In genomic region chr22:35552846-35553245, GRCh38 we compare ENCODE assay signal across 1 cellular context.
TF ChIP-seq lines count a peak whose summit lies in the region.

No MANE protein-coding gene starts in this region.

TF ChIP-seq in GM23338, 12 proteins besides CTCF, POLR2A, EP300 and RAD21:
- TF ChIP-seq REST (IDR thresholded peaks at IDR 0.05; ENCODE audit: unreplicated experiment), result no peak
- no peak for TF ChIP-seq POLR2AphosphoS5 (IDR thresholded peaks at IDR 0.05; ENCODE audit: low read depth)
- no peak for TF ChIP-seq JUNB (IDR thresholded peaks at IDR 0.05; ENCODE audit: unreplicated experiment)
- TF ChIP-seq CREB1 (CRISPR knock-in tag; IDR thresholded peaks at IDR 0.05; ENCODE audit: low read depth), result no peak
- TF ChIP-seq ZNF114 (CRISPR knock-in tag; IDR thresholded peaks at IDR 0.05), result no peak
- TF ChIP-seq, protein P1, sequence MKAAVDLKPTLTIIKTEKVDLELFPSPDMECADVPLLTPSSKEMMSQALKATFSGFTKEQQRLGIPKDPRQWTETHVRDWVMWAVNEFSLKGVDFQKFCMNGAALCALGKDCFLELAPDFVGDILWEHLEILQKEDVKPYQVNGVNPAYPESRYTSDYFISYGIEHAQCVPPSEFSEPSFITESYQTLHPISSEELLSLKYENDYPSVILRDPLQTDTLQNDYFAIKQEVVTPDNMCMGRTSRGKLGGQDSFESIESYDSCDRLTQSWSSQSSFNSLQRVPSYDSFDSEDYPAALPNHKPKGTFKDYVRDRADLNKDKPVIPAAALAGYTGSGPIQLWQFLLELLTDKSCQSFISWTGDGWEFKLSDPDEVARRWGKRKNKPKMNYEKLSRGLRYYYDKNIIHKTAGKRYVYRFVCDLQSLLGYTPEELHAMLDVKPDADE (IDR thresholded peaks at IDR 0.05), result no peak
- TF ChIP-seq NANOG (IDR thresholded peaks at IDR 0.05; ENCODE audit: borderline replicate concordance), result no peak
- TF ChIP-seq EZH2 (IDR thresholded peaks at IDR 0.05; ENCODE audit: low read depth, unreplicated experiment), result no peak
- no peak for TF ChIP-seq EZH2phosphoT487 (IDR thresholded peaks at IDR 0.05; ENCODE audit: unreplicated experiment)
- TF ChIP-seq, protein P2, sequence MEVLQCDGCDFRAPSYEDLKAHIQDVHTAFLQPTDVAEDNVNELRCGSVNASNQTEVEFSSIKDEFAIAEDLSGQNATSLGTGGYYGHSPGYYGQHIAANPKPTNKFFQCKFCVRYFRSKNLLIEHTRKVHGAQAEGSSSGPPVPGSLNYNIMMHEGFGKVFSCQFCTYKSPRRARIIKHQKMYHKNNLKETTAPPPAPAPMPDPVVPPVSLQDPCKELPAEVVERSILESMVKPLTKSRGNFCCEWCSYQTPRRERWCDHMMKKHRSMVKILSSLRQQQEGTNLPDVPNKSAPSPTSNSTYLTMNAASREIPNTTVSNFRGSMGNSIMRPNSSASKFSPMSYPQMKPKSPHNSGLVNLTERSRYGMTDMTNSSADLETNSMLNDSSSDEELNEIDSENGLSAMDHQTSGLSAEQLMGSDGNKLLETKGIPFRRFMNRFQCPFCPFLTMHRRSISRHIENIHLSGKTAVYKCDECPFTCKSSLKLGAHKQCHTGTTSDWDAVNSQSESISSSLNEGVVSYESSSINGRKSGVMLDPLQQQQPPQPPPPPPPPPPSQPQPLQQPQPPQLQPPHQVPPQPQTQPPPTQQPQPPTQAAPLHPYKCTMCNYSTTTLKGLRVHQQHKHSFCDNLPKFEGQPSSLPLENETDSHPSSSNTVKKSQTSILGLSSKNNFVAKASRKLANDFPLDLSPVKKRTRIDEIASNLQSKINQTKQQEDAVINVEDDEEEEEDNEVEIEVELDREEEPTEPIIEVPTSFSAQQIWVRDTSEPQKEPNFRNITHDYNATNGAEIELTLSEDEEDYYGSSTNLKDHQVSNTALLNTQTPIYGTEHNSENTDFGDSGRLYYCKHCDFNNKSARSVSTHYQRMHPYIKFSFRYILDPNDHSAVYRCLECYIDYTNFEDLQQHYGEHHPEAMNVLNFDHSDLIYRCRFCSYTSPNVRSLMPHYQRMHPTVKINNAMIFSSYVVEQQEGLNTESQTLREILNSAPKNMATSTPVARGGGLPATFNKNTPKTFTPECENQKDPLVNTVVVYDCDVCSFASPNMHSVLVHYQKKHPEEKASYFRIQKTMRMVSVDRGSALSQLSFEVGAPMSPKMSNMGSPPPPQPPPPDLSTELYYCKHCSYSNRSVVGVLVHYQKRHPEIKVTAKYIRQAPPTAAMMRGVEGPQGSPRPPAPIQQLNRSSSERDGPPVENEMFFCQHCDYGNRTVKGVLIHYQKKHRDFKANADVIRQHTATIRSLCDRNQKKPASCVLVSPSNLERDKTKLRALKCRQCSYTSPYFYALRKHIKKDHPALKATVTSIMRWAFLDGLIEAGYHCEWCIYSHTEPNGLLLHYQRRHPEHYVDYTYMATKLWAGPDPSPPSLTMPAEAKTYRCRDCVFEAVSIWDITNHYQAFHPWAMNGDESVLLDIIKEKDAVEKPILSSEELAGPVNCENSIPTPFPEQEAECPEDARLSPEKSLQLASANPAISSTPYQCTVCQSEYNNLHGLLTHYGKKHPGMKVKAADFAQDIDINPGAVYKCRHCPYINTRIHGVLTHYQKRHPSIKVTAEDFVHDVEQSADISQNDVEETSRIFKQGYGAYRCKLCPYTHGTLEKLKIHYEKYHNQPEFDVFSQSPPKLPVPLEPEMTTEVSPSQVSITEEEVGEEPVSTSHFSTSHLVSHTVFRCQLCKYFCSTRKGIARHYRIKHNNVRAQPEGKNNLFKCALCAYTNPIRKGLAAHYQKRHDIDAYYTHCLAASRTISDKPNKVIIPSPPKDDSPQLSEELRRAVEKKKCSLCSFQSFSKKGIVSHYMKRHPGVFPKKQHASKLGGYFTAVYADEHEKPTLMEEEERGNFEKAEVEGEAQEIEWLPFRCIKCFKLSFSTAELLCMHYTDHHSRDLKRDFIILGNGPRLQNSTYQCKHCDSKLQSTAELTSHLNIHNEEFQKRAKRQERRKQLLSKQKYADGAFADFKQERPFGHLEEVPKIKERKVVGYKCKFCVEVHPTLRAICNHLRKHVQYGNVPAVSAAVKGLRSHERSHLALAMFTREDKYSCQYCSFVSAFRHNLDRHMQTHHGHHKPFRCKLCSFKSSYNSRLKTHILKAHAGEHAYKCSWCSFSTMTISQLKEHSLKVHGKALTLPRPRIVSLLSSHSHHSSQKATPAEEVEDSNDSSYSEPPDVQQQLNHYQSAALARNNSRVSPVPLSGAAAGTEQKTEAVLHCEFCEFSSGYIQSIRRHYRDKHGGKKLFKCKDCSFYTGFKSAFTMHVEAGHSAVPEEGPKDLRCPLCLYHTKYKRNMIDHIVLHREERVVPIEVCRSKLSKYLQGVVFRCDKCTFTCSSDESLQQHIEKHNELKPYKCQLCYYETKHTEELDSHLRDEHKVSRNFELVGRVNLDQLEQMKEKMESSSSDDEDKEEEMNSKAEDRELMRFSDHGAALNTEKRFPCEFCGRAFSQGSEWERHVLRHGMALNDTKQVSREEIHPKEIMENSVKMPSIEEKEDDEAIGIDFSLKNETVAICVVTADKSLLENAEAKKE (CRISPR knock-in tag; IDR thresholded peaks at IDR 0.05), result no peak
- no peak for TF ChIP-seq STAT1 (IDR thresholded peaks at IDR 0.05; ENCODE audit: unreplicated experiment)
- TF ChIP-seq ZNF331 (CRISPR knock-in tag; IDR thresholded peaks at IDR 0.05; ENCODE audit: low read depth), result no peak
